Comparison of ENCODE assay signal across 24 cellular contexts in genomic region chr6:38153076-38153475, GRCh38.
DNase-seq lines count a peak whose midpoint lies in the region; ATAC-seq, FAIRE-seq and TF ChIP-seq lines count a peak whose summit lies in the region.
"Had no signal": no experiment of that assay in that cellular context is flagged by ENCODE, and none has a peak within 500 bp of the region (broad histone marks: within the 10 kb centered on the region; RNA-seq: fewer than 3 reads in every experiment).

No MANE protein-coding gene starts in this region.

- TF ChIP-seq RAD21 in H1 (IDR thresholded peaks at IDR 0.05 in 1 of 2, conservative IDR thresholded peaks at IDR 0.05 in 1 of 2; ENCODE audit: low read depth in 2 of 2, low read length in 2 of 2) = no peak

- WGBS in H1 (ENCODE audit: extremely low coverage in 1 of 2, insufficient coverage in 1 of 2, insufficient read length in 1 of 2, insufficient replicate concordance in 2 of 2, low coverage in 1 of 2, low lambda C conversion rate in 2 of 2, missing lambda C conversion rate in 1 of 2), 2 experiments = 91% methylated on average over 14 of the region's 18 CpGs; no CpG with 5 or more reads in 1 of the 2 experiments
- WGBS in endodermal cell (ENCODE audit: insufficient coverage in 1 of 2, insufficient read length in 1 of 2), 2 experiments = 93 to 95% methylated on average over 12 to 18 of the region's 18 CpGs

- H3K9me3 Mint-ChIP-seq in activated naive CD8-positive, alpha-beta T cell (ENCODE audit: low read depth) = no peaks in the 10 kb centered on the region
- no peaks in the 10 kb centered on the region for H3K9me3 Mint-ChIP-seq in activated naive CD8-positive, alpha-beta T cell treated with anti-CD3 and anti-CD28 coated beads for 36 hours
- no peaks in the 10 kb centered on the region for H3K9me3 Mint-ChIP-seq in stimulated activated naive B cell treated with anti-CD40 and anti-IgM and Interleukin-4, amounts not matched to agents 10 μg/mL and 1 μg/mL and 100 μg/mL, for 72 hours
- no peaks in the 10 kb centered on the region for H3K9me3 Mint-ChIP-seq in endodermal cell
- H3K9me3 Mint-ChIP-seq: activated CD4-positive, alpha-beta memory T cell treated with anti-CD3 and anti-CD28 coated beads, Interleukin-2, amount 10 ng/mL, durations not matched to agents 7 days and 5 days; central memory CD8-positive, alpha-beta T cell; neural progenitor cell had no signal

- H3K4me1 ChIP-seq in PC-3 (ENCODE audit: insufficient read depth, low read length) (peaks cover 23% of the 10 kb centered on the region), H1 (replicated peaks in 1 of 4; ENCODE audit: control insufficient read depth in 3 of 4, insufficient read depth in 4 of 4, low read length in 3 of 4) (peaks cover 0 to 8% (median 0%) of the 10 kb centered on the region in 4 experiments; a peak in 3 of 7 replicates), endodermal cell (ENCODE audit: control insufficient read depth, insufficient read depth, low read length) (no peaks in the 10 kb centered on the region)

- no peaks in the 10 kb centered on the region for H3K36me3 Mint-ChIP-seq in activated naive CD8-positive, alpha-beta T cell
- H3K36me3 Mint-ChIP-seq in activated naive CD8-positive, alpha-beta T cell treated with anti-CD3 and anti-CD28 coated beads for 36 hours = peaks cover 1% of the 10 kb centered on the region
- peaks cover 31 to 45% of the 10 kb centered on the region in 2 donors for H3K36me3 Mint-ChIP-seq in stimulated activated naive B cell treated with anti-CD40 and anti-IgM and Interleukin-4, amounts not matched to agents 10 μg/mL and 1 μg/mL and 100 μg/mL, for 72 hours
- peaks cover 20% of the 10 kb centered on the region for H3K36me3 Mint-ChIP-seq in endodermal cell (ENCODE audit: low read depth)

- no peaks in the 10 kb centered on the region for H3K27me3 ChIP-seq in PC-3 (ENCODE audit: low read length)
- H3K27me3 ChIP-seq in H1 (replicated peaks in 1 of 4; ENCODE audit: control insufficient read depth in 3 of 4, extremely low read depth in 1 of 4, insufficient read depth in 3 of 4, low read length in 3 of 4) = no peaks in the 10 kb centered on the region
- no peaks in the 10 kb centered on the region for H3K27me3 ChIP-seq in endodermal cell (ENCODE audit: control insufficient read depth, insufficient read depth, low read length, poor library complexity, severe bottlenecking)
- H3K27me3 ChIP-seq: neural progenitor cell, upper lobe of left lung had no signal

- no peaks in the 10 kb centered on the region for H3K9me2 ChIP-seq in PC-3 (replicated peaks; ENCODE audit: low read length)

- no peak overlapping the region for H3K9ac ChIP-seq in PC-3 (ENCODE audit: low read length)
- no peak overlapping the region for H3K9ac ChIP-seq in H1 (replicated peaks in 1 of 4; ENCODE audit: extremely low read depth in 1 of 4, low read depth in 3 of 4, low read length in 3 of 4)
- H3K9ac ChIP-seq in endodermal cell (ENCODE audit: extremely low read depth, low read length, poor library complexity, severe bottlenecking) = no peak overlapping the region
- H3K9ac ChIP-seq: neural progenitor cell had no signal

- intact Hi-C loops in PC-3 (cut with micrococcal nuclease) = loop anchor here (10.0 kb wide), 1 partner anchor 342 kb away; no protein-coding TSS in a partner anchor

- H3K14ac ChIP-seq in H1 (ENCODE audit: insufficient read length) = no peak overlapping the region

- H3K4me3 ChIP-seq in PC-3 (ENCODE audit: low read length) (no peak overlapping the region), H1 (ENCODE audit: extremely low read depth in 1 of 4, insufficient read depth in 2 of 4, low read depth in 3 of 4, low read length in 4 of 4) (no peak overlapping the region), endodermal cell (ENCODE audit: low read length) (no peak overlapping the region)
- H3K4me3 ChIP-seq: mucosa of descending colon, neural progenitor cell, upper lobe of left lung had no signal

- H3K9me3 ChIP-seq in PC-3 (ENCODE audit: low read length) = no peaks in the 10 kb centered on the region
- H3K9me3 ChIP-seq in H1 (ENCODE audit: insufficient read depth in 2 of 2, low read depth in 1 of 2, low read length in 1 of 2) = no peaks in the 10 kb centered on the region
- H3K9me3 ChIP-seq in endodermal cell (ENCODE audit: control insufficient read depth, low read length) = no peaks in the 10 kb centered on the region
- H3K9me3 ChIP-seq: mucosa of descending colon, upper lobe of left lung had no signal

- no peak for DNase-seq in activated naive CD8-positive, alpha-beta T cell treated with anti-CD3 and anti-CD28 coated beads for 36 hours
- DNase-seq in PC-3 (no peak), H1 (ENCODE audit: low read depth in 1 of 2, low spot score in 2 of 2) (no peak), OCI-M2 (lab: John Stamatoyannopoulos, UW; ENCODE audit: unreplicated experiment) (no peak), endodermal cell (no peak), G401 (ENCODE audit: low spot score) (no peak)
- DNase-seq in stimulated activated naive B cell treated with anti-CD40 and anti-IgM and Interleukin-4, amounts not matched to agents 10 μg/mL and 1 μg/mL and 100 μg/mL, for 72 hours = no peak
- DNase-seq: activated CD4-positive, alpha-beta memory T cell treated with anti-CD3 and anti-CD28 coated beads, Interleukin-2, amount 10 ng/mL, durations not matched to agents 7 days and 5 days; activated CD4-positive, alpha-beta T cell treated with anti-CD3 and anti-CD28 coated beads for 1 hour; activated CD8-positive, alpha-beta memory T cell treated with anti-CD3 and anti-CD28 coated beads, Interleukin-2, amount 50 U/mL, for 48 hours; activated gamma-delta T cell; mucosa of descending colon; NCI-H1048; NCI-H1694 treated with DMSO at 0.1 percent for 48 hours; NCI-H2171 treated with DMSO at 0.1 percent for 48 hours; NCI-H510A treated with DMSO at 0.1 percent for 48 hours; right cardiac atrium; stimulated activated CD4-positive, alpha-beta T cell treated with anti-CD3 and anti-CD28 coated beads, Interleukin-2, amount 100 ng/mL, for 48 hours; T-helper 1 cell had no signal

- peak overlapping the region; percentile 46 for H3K27ac Mint-ChIP-seq in activated naive CD8-positive, alpha-beta T cell
- H3K27ac Mint-ChIP-seq in activated naive CD8-positive, alpha-beta T cell treated with anti-CD3 and anti-CD28 coated beads for 36 hours = no peak overlapping the region
- H3K27ac Mint-ChIP-seq in stimulated activated naive B cell treated with anti-CD40 and anti-IgM and Interleukin-4, amounts not matched to agents 10 μg/mL and 1 μg/mL and 100 μg/mL, for 72 hours = peak overlapping the region; percentile 25
- no peak overlapping the region for H3K27ac Mint-ChIP-seq in endodermal cell
- H3K27ac Mint-ChIP-seq: activated CD4-positive, alpha-beta memory T cell treated with anti-CD3 and anti-CD28 coated beads, Interleukin-2, amount 10 ng/mL, durations not matched to agents 7 days and 5 days; neural progenitor cell had no signal

- CTCF ChIA-PET in PC-3 (lab: Charles Lee) (no interaction called here), H1 (lab: Charles Lee; ENCODE audit: partially characterized antibody) (interaction anchor here (1.5 kb wide), 1 partner anchor 9 kb away, joined by 5 read pairs; no protein-coding TSS in a partner anchor)

- H2AK5ac ChIP-seq in H1 (ENCODE audit: low read depth, low read length) = no peak overlapping the region

- H4K8ac ChIP-seq in H1 (ENCODE audit: extremely low read depth, insufficient read depth, low read length) = no peak overlapping the region

- H3K27me3 Mint-ChIP-seq in activated naive CD8-positive, alpha-beta T cell = no peaks in the 10 kb centered on the region
- no peaks in the 10 kb centered on the region for H3K27me3 Mint-ChIP-seq in activated naive CD8-positive, alpha-beta T cell treated with anti-CD3 and anti-CD28 coated beads for 36 hours
- H3K27me3 Mint-ChIP-seq in stimulated activated naive B cell treated with anti-CD40 and anti-IgM and Interleukin-4, amounts not matched to agents 10 μg/mL and 1 μg/mL and 100 μg/mL, for 72 hours = no peaks in the 10 kb centered on the region
- no peaks in the 10 kb centered on the region for H3K27me3 Mint-ChIP-seq in endodermal cell (ENCODE audit: insufficient read depth)
- H3K27me3 Mint-ChIP-seq: activated CD4-positive, alpha-beta memory T cell treated with anti-CD3 and anti-CD28 coated beads, Interleukin-2, amount 10 ng/mL, durations not matched to agents 7 days and 5 days; central memory CD8-positive, alpha-beta T cell had no signal

- POLR2A ChIA-PET in PC-3 (lab: Charles Lee; ENCODE audit: unreplicated experiment) = no interaction called here
- POLR2A ChIA-PET in H1 (lab: Charles Lee; ENCODE audit: partially characterized antibody) = no interaction called here

- TF ChIP-seq CTCF in PC-3 (conservative IDR thresholded peaks at IDR 0.05; ENCODE audit: low read depth, low read length) (no peak), H1 (IDR thresholded peaks at IDR 0.05; ENCODE audit: control extremely low read depth in 1 of 3, insufficient read depth in 1 of 3, low read depth in 1 of 3, low read length in 3 of 3) (no peak), endodermal cell (conservative IDR thresholded peaks at IDR 0.05) (no peak)

- no peak overlapping the region for H4K5ac ChIP-seq in H1 (ENCODE audit: insufficient read length, low read depth, low read length)

- H2BK120ac ChIP-seq in H1 (replicated peaks; ENCODE audit: low read depth, low read length) = no peak overlapping the region

- H3K27ac ChIP-seq in PC-3 (ENCODE audit: low read length) = no peak overlapping the region
- no peak overlapping the region for H3K27ac ChIP-seq in H1 (ENCODE audit: low read depth, low read length)
- no peak overlapping the region for H3K27ac ChIP-seq in endodermal cell (ENCODE audit: low read depth, low read length)
- H3K27ac ChIP-seq: neural progenitor cell, upper lobe of left lung had no signal

- H3K4me2 ChIP-seq in PC-3 (ENCODE audit: low read length) = no peak overlapping the region
- no peak overlapping the region for H3K4me2 ChIP-seq in H1 (ENCODE audit: insufficient read depth in 1 of 2, low read depth in 2 of 2, low read length in 2 of 2)
- H3K4me2 ChIP-seq: neural progenitor cell had no signal

- H3F3A ChIP-seq in PC-3 (ENCODE audit: low read length, unreplicated experiment) = no peaks in the 10 kb centered on the region

- H2AFZ ChIP-seq in PC-3 (ENCODE audit: low read length) = no peak overlapping the region
- no peak overlapping the region for H2AFZ ChIP-seq in H1 (ENCODE audit: low read length)
- H2AFZ ChIP-seq: neural progenitor cell had no signal

- H2BK12ac ChIP-seq in H1 (ENCODE audit: low read depth, low read length) = no peak overlapping the region

- in situ Hi-C loops in G401 (cut with HindIII; ENCODE audit: low sequenced_read_pairs) = no loop called here

- H3K56ac ChIP-seq in H1 (replicated peaks; ENCODE audit: insufficient read length, low read depth, low read length) = no peak overlapping the region

- peaks cover 7% of the 10 kb centered on the region; the same call in 1 of the 2 replicates for H4K20me1 ChIP-seq in PC-3 (ENCODE audit: low read length)
- H4K20me1 ChIP-seq in H1 (replicated peaks in 1 of 2; ENCODE audit: control insufficient read depth in 1 of 2, insufficient read depth in 2 of 2, low read length in 2 of 2) = no peaks in the 10 kb centered on the region

- H2BK5ac ChIP-seq in H1 (ENCODE audit: low read depth, low read length) = 0 out of 2 replicates have a peak overlapping the region, but pooled peaks have one; percentile 30

- no peak for ATAC-seq in PC-3
- ATAC-seq in stimulated activated naive B cell treated with anti-CD40 and anti-IgM and Interleukin-4, amounts not matched to agents 10 μg/mL and 1 μg/mL and 100 μg/mL, for 72 hours (replicated peaks) = no peak
- ATAC-seq: mucosa of descending colon, right cardiac atrium had no signal

- no peak overlapping the region for H3K23ac ChIP-seq in H1 (ENCODE audit: insufficient read length)

- H3K79me2 ChIP-seq in PC-3 (ENCODE audit: low read length) (no peaks in the 10 kb centered on the region), H1 (ENCODE audit: control insufficient read depth in 1 of 2, insufficient read depth in 2 of 2, low read length in 2 of 2) (no peaks in the 10 kb centered on the region)

- H3K18ac ChIP-seq in H1 (ENCODE audit: extremely low read depth, low read length) = no peak overlapping the region

- no peaks in the 10 kb centered on the region for H3K4me1 Mint-ChIP-seq in activated naive CD8-positive, alpha-beta T cell (ENCODE audit: low read depth)
- no peaks in the 10 kb centered on the region for H3K4me1 Mint-ChIP-seq in activated naive CD8-positive, alpha-beta T cell treated with anti-CD3 and anti-CD28 coated beads for 36 hours
- peaks cover 0 to 6% of the 10 kb centered on the region in 2 donors for H3K4me1 Mint-ChIP-seq in stimulated activated naive B cell treated with anti-CD40 and anti-IgM and Interleukin-4, amounts not matched to agents 10 μg/mL and 1 μg/mL and 100 μg/mL, for 72 hours
- H3K4me1 Mint-ChIP-seq in endodermal cell = peaks cover 18% of the 10 kb centered on the region
- H3K4me1 Mint-ChIP-seq: activated CD4-positive, alpha-beta memory T cell treated with anti-CD3 and anti-CD28 coated beads, Interleukin-2, amount 10 ng/mL, durations not matched to agents 7 days and 5 days had no signal

- FAIRE-seq in H1 (lab: Jason Lieb, UNC) = no peak
- FAIRE-seq: H54 had no signal

- TF ChIP-seq EP300 in H1 (IDR thresholded peaks at IDR 0.05; ENCODE audit: borderline replicate concordance in 1 of 2, low read depth in 2 of 2, low read length in 2 of 2) = no peak

- TSS peak; percentile 49 for BruUV-seq in PC-3 (replicated peaks; lab: Mats Ljungman, UMichigan)

- H3K36me3 ChIP-seq in PC-3 (ENCODE audit: low read depth, low read length) = no peaks in the 10 kb centered on the region
- H3K36me3 ChIP-seq in H1 (ENCODE audit: control insufficient read depth in 2 of 4, insufficient read depth in 4 of 4, low read length in 3 of 4) = no peaks in the 10 kb centered on the region
- peaks cover 11% of the 10 kb centered on the region for H3K36me3 ChIP-seq in endodermal cell (ENCODE audit: control insufficient read depth, insufficient read depth, low read length)
- H3K36me3 ChIP-seq: neural progenitor cell had no signal

- no peak overlapping the region for H4K91ac ChIP-seq in H1 (replicated peaks; ENCODE audit: insufficient read length, low read length)

- no peaks in the 10 kb centered on the region for H3K23me2 ChIP-seq in H1 (ENCODE audit: low read depth, low read length)

- no peak overlapping the region for H3K4me3 Mint-ChIP-seq in activated naive CD8-positive, alpha-beta T cell
- H3K4me3 Mint-ChIP-seq in activated naive CD8-positive, alpha-beta T cell treated with anti-CD3 and anti-CD28 coated beads for 36 hours = no peak overlapping the region
- H3K4me3 Mint-ChIP-seq in stimulated activated naive B cell treated with anti-CD40 and anti-IgM and Interleukin-4, amounts not matched to agents 10 μg/mL and 1 μg/mL and 100 μg/mL, for 72 hours = no peak overlapping the region
- H3K4me3 Mint-ChIP-seq in endodermal cell = no peak overlapping the region
- H3K4me3 Mint-ChIP-seq: activated CD4-positive, alpha-beta memory T cell treated with anti-CD3 and anti-CD28 coated beads, Interleukin-2, amount 10 ng/mL, durations not matched to agents 7 days and 5 days; central memory CD8-positive, alpha-beta T cell; neural progenitor cell had no signal

- H2BK20ac ChIP-seq in H1 (ENCODE audit: low read length) = no peak overlapping the region

- H3K4ac ChIP-seq in H1 (replicated peaks; ENCODE audit: insufficient read length, low read depth, low read length) = no peak overlapping the region

- no peaks in the 10 kb centered on the region for H3K79me1 ChIP-seq in H1 (ENCODE audit: low read depth, low read length)

- no peak overlapping the region for H2BK15ac ChIP-seq in H1 (ENCODE audit: low read length)

- TF ChIP-seq POLR2A in H1 (IDR thresholded peaks at IDR 0.05; ENCODE audit: control extremely low read depth in 1 of 2, low read depth in 2 of 2, low read length in 2 of 2) = no peak

Comparison
In these comparisons a context has a peak if more than half of its experiments do, and no peak if none do; other contexts are left out.
1. H3K27ac Mint-ChIP-seq: peak in activated naive CD8-positive, alpha-beta T cell (single experiment) and stimulated activated naive B cell treated with anti-CD40 and anti-IgM and Interleukin-4, amounts not matched to agents 10 μg/mL and 1 μg/mL and 100 μg/mL, for 72 hours (single experiment); none in activated naive CD8-positive, alpha-beta T cell treated with anti-CD3 and anti-CD28 coated beads for 36 hours (single experiment) and endodermal cell (single experiment).